Comparison of ENCODE assay signal across 1 cellular context in the genomic region with DNA sequence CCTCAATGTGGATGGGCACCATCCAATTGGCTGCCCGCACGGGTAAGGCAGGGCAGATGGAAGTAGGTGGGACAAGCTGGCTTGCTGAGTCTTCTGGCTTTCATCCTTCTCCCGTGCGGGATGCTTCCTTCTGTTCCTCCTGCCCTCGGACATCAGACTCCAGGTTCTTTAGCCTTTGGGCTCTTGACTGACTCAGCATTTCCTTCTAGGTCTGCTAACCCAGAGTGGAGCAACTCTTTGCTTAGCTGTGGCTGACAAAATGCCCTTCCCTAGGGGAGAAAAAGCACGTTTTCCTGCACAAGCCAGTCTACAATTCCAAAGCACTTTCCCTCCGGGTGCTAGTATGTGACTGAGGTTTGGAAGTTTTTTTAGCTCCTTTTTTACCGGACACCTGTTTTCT. TPM values are rescaled to one million over a fixed set of nuclear protein-coding genes. Genes with fewer than 3 reads are reported as not detected.
"Had no signal": no experiment of that assay in that cellular context is flagged by ENCODE, and none has a peak within 500 bp of the region (broad histone marks: within the 10 kb centered on the region; RNA-seq: fewer than 3 reads in every experiment).

No MANE protein-coding gene starts in this region.

RNA-seq across cellular contexts. Expression of a gene that starts 9.7 kb away (rescaled TPM):
- total RNA-seq: MCF 10A had no signal

RNA-seq across cellular contexts. Expression of a gene that starts 28.0 kb away (rescaled TPM):
- total RNA-seq: MCF 10A had no signal
